ENCODE assay signal across 37 cellular contexts in genomic region chr4:90982787-90983186, GRCh38.
"Had no signal": no experiment of that assay in that cellular context is flagged by ENCODE, and none has a peak within 500 bp of the region (broad histone marks: within the 10 kb centered on the region; RNA-seq: fewer than 3 reads in every experiment).

No MANE protein-coding gene starts in this region.

- H3K27me3 Mint-ChIP-seq: activated CD4-positive, alpha-beta T cell treated with anti-CD3 and anti-CD28 coated beads for 36 hours; activated CD4-positive, alpha-beta T cell treated with anti-CD3 and anti-CD28 coated beads, Interleukin-2, amount 10 ng/mL, durations not matched to agents 24 days and 14 days; activated CD8-positive, alpha-beta T cell treated with anti-CD3 and anti-CD28 coated beads for 36 hours; activated naive CD4-positive, alpha-beta T cell treated with anti-CD3 and anti-CD28 coated beads, Interleukin-2, amount 50 U/mL, for 24 hours; activated naive CD8-positive, alpha-beta T cell treated with anti-CD3 and anti-CD28 coated beads for 36 hours; activated naive CD8-positive, alpha-beta T cell treated with anti-CD3 and anti-CD28 coated beads, Interleukin-2, amount 50 U/mL, for 24 hours; activated T-helper 17 cell treated with anti-CD3 and anti-CD28 coated beads, Interleukin-2, amount 50 U/mL, for 72 hours; brain; central memory CD8-positive, alpha-beta T cell; dendritic cell treated with granulocyte-macrophage colony-stimulating factor and Interleukin-4, amounts not matched to agents 40 ng/mL and 50 ng/mL, for 4 days; T-cell had no signal

- ATAC-seq: activated CD4-positive, alpha-beta T cell treated with anti-CD3 and anti-CD28 coated beads for 36 hours; activated CD8-positive, alpha-beta T cell treated with anti-CD3 and anti-CD28 coated beads for 36 hours; activated naive CD8-positive, alpha-beta T cell treated with anti-CD3 and anti-CD28 coated beads, Interleukin-2, amount 50 U/mL, for 24 hours; activated T-cell treated with anti-CD3 and anti-CD28 coated beads, Interleukin-2, amount 50 U/mL, for 4 hours; activated T-helper 17 cell treated with anti-CD3 and anti-CD28 coated beads, Interleukin-2, amount 50 U/mL, for 72 hours; foreskin keratinocyte; gastrocnemius medialis; heart left ventricle; T-cell had no signal

- H3K4me3 Mint-ChIP-seq: activated CD4-positive, alpha-beta T cell treated with anti-CD3 and anti-CD28 coated beads for 36 hours; activated CD4-positive, alpha-beta T cell treated with anti-CD3 and anti-CD28 coated beads, Interleukin-2, amount 10 ng/mL, durations not matched to agents 24 days and 14 days; activated CD8-positive, alpha-beta T cell treated with anti-CD3 and anti-CD28 coated beads for 36 hours; activated naive CD4-positive, alpha-beta T cell treated with anti-CD3 and anti-CD28 coated beads, Interleukin-2, amount 50 U/mL, for 24 hours; activated naive CD8-positive, alpha-beta T cell treated with anti-CD3 and anti-CD28 coated beads for 36 hours; activated naive CD8-positive, alpha-beta T cell treated with anti-CD3 and anti-CD28 coated beads, Interleukin-2, amount 50 U/mL, for 24 hours; activated T-cell treated with anti-CD3 and anti-CD28 coated beads, Interleukin-2, amount 50 U/mL, for 4 hours; activated T-helper 17 cell treated with anti-CD3 and anti-CD28 coated beads, Interleukin-2, amount 50 U/mL, for 72 hours; brain; central memory CD8-positive, alpha-beta T cell; dendritic cell treated with granulocyte-macrophage colony-stimulating factor and Interleukin-4, amounts not matched to agents 40 ng/mL and 50 ng/mL, for 4 days; endodermal cell; T-cell; T-helper 1 cell treated with Interleukin-12 subunit alpha and Interleukin-12 subunit beta and Interleukin-4 antibody, amounts not matched to agents 30 μg/mL and 1 μg/mL, for 36 hours; T-helper 2 cell treated with Interferon-gamma antibody and Interleukin-4, amounts not matched to agents 5 μg/mL and 100 μg/mL, for 36 hours had no signal

- H3K9me3 ChIP-seq: adrenal gland, breast epithelium, esophagus muscularis mucosa, gastrocnemius medialis, heart left ventricle had no signal

- H3K36me3 ChIP-seq: adrenal gland, breast epithelium, esophagus muscularis mucosa, gastrocnemius medialis, heart left ventricle, WERI-Rb-1 had no signal

- H3K27me3 ChIP-seq: adrenal gland, breast epithelium, dorsolateral prefrontal cortex, esophagus muscularis mucosa, foreskin keratinocyte, gastrocnemius medialis, heart left ventricle had no signal

- H3K4me1 Mint-ChIP-seq: activated CD4-positive, alpha-beta T cell treated with anti-CD3 and anti-CD28 coated beads for 36 hours; activated CD4-positive, alpha-beta T cell treated with anti-CD3 and anti-CD28 coated beads, Interleukin-2, amount 10 ng/mL, durations not matched to agents 24 days and 14 days; activated naive CD4-positive, alpha-beta T cell treated with anti-CD3 and anti-CD28 coated beads, Interleukin-2, amount 50 U/mL, for 24 hours; activated naive CD8-positive, alpha-beta T cell treated with anti-CD3 and anti-CD28 coated beads for 36 hours; activated naive CD8-positive, alpha-beta T cell treated with anti-CD3 and anti-CD28 coated beads, Interleukin-2, amount 50 U/mL, for 24 hours; activated T-helper 17 cell treated with anti-CD3 and anti-CD28 coated beads, Interleukin-2, amount 50 U/mL, for 72 hours; central memory CD8-positive, alpha-beta T cell; T-cell had no signal

- H3K36me3 Mint-ChIP-seq: activated naive CD4-positive, alpha-beta T cell treated with anti-CD3 and anti-CD28 coated beads, Interleukin-2, amount 50 U/mL, for 24 hours; activated naive CD8-positive, alpha-beta T cell treated with anti-CD3 and anti-CD28 coated beads for 36 hours; brain; T-cell had no signal

- H3K27ac Mint-ChIP-seq: activated CD4-positive, alpha-beta T cell treated with anti-CD3 and anti-CD28 coated beads for 36 hours; activated CD4-positive, alpha-beta T cell treated with anti-CD3 and anti-CD28 coated beads, Interleukin-2, amount 10 ng/mL, durations not matched to agents 24 days and 14 days; activated CD8-positive, alpha-beta T cell treated with anti-CD3 and anti-CD28 coated beads for 36 hours; activated naive CD4-positive, alpha-beta T cell treated with anti-CD3 and anti-CD28 coated beads, Interleukin-2, amount 50 U/mL, for 24 hours; activated naive CD8-positive, alpha-beta T cell treated with anti-CD3 and anti-CD28 coated beads for 36 hours; activated naive CD8-positive, alpha-beta T cell treated with anti-CD3 and anti-CD28 coated beads, Interleukin-2, amount 50 U/mL, for 24 hours; activated T-helper 17 cell treated with anti-CD3 and anti-CD28 coated beads, Interleukin-2, amount 50 U/mL, for 72 hours; brain; dendritic cell treated with granulocyte-macrophage colony-stimulating factor and Interleukin-4, amounts not matched to agents 40 ng/mL and 50 ng/mL, for 4 days; endodermal cell; T-cell; T-helper 1 cell treated with Interleukin-12 subunit alpha and Interleukin-12 subunit beta and Interleukin-4 antibody, amounts not matched to agents 30 μg/mL and 1 μg/mL, for 36 hours; T-helper 2 cell treated with Interferon-gamma antibody and Interleukin-4, amounts not matched to agents 5 μg/mL and 100 μg/mL, for 36 hours had no signal

- DNase-seq: activated CD4-positive, alpha-beta T cell treated with anti-CD3 and anti-CD28 coated beads for 36 hours; activated CD4-positive, alpha-beta T cell treated with anti-CD3 and anti-CD28 coated beads, Interleukin-2, amount 10 ng/mL, durations not matched to agents 24 days and 14 days; activated CD4-positive, alpha-beta T cell treated with anti-CD3 and anti-CD28 coated beads, Interleukin-2, amount 50 U/mL, for 4 hours; activated CD4-positive, CD25-positive, alpha-beta regulatory T cell; activated CD4-positive, CD25-positive, alpha-beta regulatory T cell treated with anti-CD3 and anti-CD28 coated beads, Interleukin-2, amount 50 U/mL, for 72 hours; activated CD8-positive, alpha-beta memory T cell treated with anti-CD3 and anti-CD28 coated beads for 24 hours; activated CD8-positive, alpha-beta T cell treated with anti-CD3 and anti-CD28 coated beads for 36 hours; activated effector memory CD4-positive, alpha-beta T cell treated with Interleukin-2 at 50 U/mL for 16 hours; activated gamma-delta T cell treated with Interleukin-2 at 50 U/mL for 16 hours; activated naive CD4-positive, alpha-beta T cell treated with Interleukin-2 at 50 U/mL for 16 hours; activated naive CD8-positive, alpha-beta T cell treated with anti-CD3 and anti-CD28 coated beads for 36 hours; activated naive CD8-positive, alpha-beta T cell treated with anti-CD3 and anti-CD28 coated beads, Interleukin-2, amount 50 U/mL, for 24 hours; activated T-cell treated with anti-CD3 and anti-CD28 coated beads, Interleukin-2, amount 50 U/mL, for 4 hours; adrenal gland; amygdala; aorta; dorsolateral prefrontal cortex; effector memory CD4-positive, alpha-beta T cell; endodermal cell; erythroblast; gastrocnemius medialis; glutamatergic neuron; heart left ventricle; T-cell; T1000; WERI-Rb-1 had no signal

- H3K4me1 ChIP-seq: adrenal gland, breast epithelium, esophagus muscularis mucosa, foreskin keratinocyte, gastrocnemius medialis, heart left ventricle had no signal

- H3K4me3 ChIP-seq: adrenal gland, breast epithelium, coronary artery, dorsolateral prefrontal cortex, esophagus muscularis mucosa, gastrocnemius medialis, heart left ventricle had no signal

- H3K27ac ChIP-seq: adrenal gland, breast epithelium, coronary artery, dorsolateral prefrontal cortex, esophagus muscularis mucosa, foreskin keratinocyte, gastrocnemius medialis, heart left ventricle, WERI-Rb-1 had no signal

- H3K9me3 Mint-ChIP-seq: activated CD4-positive, alpha-beta T cell treated with anti-CD3 and anti-CD28 coated beads, Interleukin-2, amount 10 ng/mL, durations not matched to agents 24 days and 14 days; activated naive CD4-positive, alpha-beta T cell treated with anti-CD3 and anti-CD28 coated beads, Interleukin-2, amount 50 U/mL, for 24 hours; brain; endodermal cell; T-helper 1 cell treated with Interleukin-12 subunit alpha and Interleukin-12 subunit beta and Interleukin-4 antibody, amounts not matched to agents 30 μg/mL and 1 μg/mL, for 36 hours had no signal
